ENCODE assay signal across 8 cellular contexts in the genomic region with DNA sequence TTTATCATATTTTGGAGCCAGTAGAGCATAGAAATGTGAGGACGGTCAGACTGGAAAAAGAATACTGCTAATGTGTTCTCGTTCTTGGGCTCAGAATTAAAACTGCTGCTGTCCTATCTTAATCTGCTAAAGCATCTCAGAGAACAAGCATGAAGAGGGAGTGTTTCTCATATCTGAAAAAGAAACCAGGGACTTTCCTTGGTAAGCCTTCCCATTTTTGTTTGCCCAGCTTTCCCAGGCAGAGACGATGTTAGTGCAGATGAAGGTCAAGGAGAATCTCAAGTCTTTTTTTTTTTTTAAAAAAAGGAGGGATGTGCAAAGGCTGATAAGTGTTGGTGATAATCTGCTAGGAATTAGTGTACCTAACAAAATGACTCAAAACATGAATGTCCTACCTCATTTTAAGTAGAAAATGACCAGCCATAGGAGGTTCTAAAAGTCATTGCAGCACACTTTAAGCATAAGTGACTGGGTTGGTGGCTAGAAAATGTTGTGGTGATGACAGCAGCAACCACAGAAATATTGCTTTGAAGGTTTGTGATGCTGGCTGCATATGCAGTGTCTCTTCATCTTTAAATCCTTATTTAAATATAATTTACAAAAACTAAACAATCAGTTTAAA. TPM values are rescaled to one million over a fixed set of nuclear protein-coding genes. Genes with fewer than 3 reads are reported as not detected.
DNase-seq lines count a peak whose midpoint lies in the region; ATAC-seq and TF ChIP-seq lines count a peak whose summit lies in the region.

No MANE protein-coding gene starts in this region.

- H3K36me3 ChIP-seq in OCI-LY3 (replicated peaks; ENCODE audit: low read depth, low read length) (no peaks in the 10 kb centered on the region), muscle layer of colon (ENCODE audit: insufficient read depth, low read length) (peaks cover 10% of the 10 kb centered on the region)

- H3K4me1 ChIP-seq in OCI-LY3 (ENCODE audit: low read length) (peaks cover 23% of the 10 kb centered on the region), muscle layer of colon (ENCODE audit: insufficient read depth, low read length) (peaks cover 56% of the 10 kb centered on the region)

- H3K4me2 ChIP-seq in OCI-LY3 (ENCODE audit: low read length) = peak overlapping the region; percentile 6; the same call in 1 of the 2 replicates

- peaks cover 4% of the 10 kb centered on the region; the same call in 1 of the 2 replicates for H3K79me2 ChIP-seq in OCI-LY3 (ENCODE audit: low read length)

- DNase-seq in mucosa of gallbladder (ENCODE audit: low spot score) (no peak), NCI-H1417 (lab: John Stamatoyannopoulos, UW) (no peak), ACHN (no peak), HCEC 1CT (no peak)

- H3K9me3 ChIP-seq in OCI-LY3 (ENCODE audit: insufficient read depth, low read length) = no peaks in the 10 kb centered on the region
- no peaks in the 10 kb centered on the region for H3K9me3 ChIP-seq in muscle layer of colon (ENCODE audit: low read length)

- TF ChIP-seq CTCF in OCI-LY3 (IDR thresholded peaks at IDR 0.05; ENCODE audit: low read depth, low read length) = no peak

- H3K27ac ChIP-seq in OCI-LY3 (ENCODE audit: low read length) (no peak overlapping the region), muscle layer of colon (ENCODE audit: low read depth, low read length) (peak overlapping the region; percentile 86)

- H4K20me1 ChIP-seq in OCI-LY3 (ENCODE audit: insufficient read depth, low read length) = 0 out of 2 replicates have a peak, but pooled peaks cover 4% of the 10 kb centered on the region

- no peak overlapping the region for H2AFZ ChIP-seq in OCI-LY3 (ENCODE audit: low read depth, low read length)

- peak; percentile 44 for ATAC-seq in GM18498 (IDR thresholded peaks at IDR 0.05; ENCODE audit: unreplicated experiment)
- peak; percentile 44 for ATAC-seq in GM21619 (IDR thresholded peaks at IDR 0.05; ENCODE audit: unreplicated experiment)

- H3K9ac ChIP-seq in OCI-LY3 (ENCODE audit: low read length) (no peak overlapping the region), muscle layer of colon (ENCODE audit: low read length) (peak overlapping the region; percentile 85)

- H3K27me3 ChIP-seq in OCI-LY3 (ENCODE audit: low read depth, low read length) (no peaks in the 10 kb centered on the region), muscle layer of colon (ENCODE audit: control insufficient read depth in 1 of 2, insufficient read depth in 2 of 2, low read length in 2 of 2) (no peaks in the 10 kb centered on the region)

- in situ Hi-C loops in ACHN (cut with HindIII; ENCODE audit: low pct_ligation_motif_present, low pct_unique_long_range_greater_than_20kb, low sequenced_read_pairs) = no loop called here

- H3K4me3 ChIP-seq in OCI-LY3 (ENCODE audit: low read length) = no peak overlapping the region
- H3K4me3 ChIP-seq in muscle layer of colon (ENCODE audit: low read depth in 1 of 2, low read length in 2 of 2) = peak overlapping the region; percentile 44 to 86

RNA-seq across cellular contexts. Expression of a gene that starts 55.1 kb away (rescaled TPM):
- 18.2 TPM for total RNA-seq in mucosa of gallbladder
